In genomic region chr1:232385221-232385620, GRCh38 we compare ENCODE assay signal across 14 cellular contexts.
DNase-seq lines count a peak whose midpoint lies in the region; ATAC-seq and TF ChIP-seq lines count a peak whose summit lies in the region.
"Had no signal": no experiment of that assay in that cellular context is flagged by ENCODE, and none has a peak within 500 bp of the region (broad histone marks: within the 10 kb centered on the region; RNA-seq: fewer than 3 reads in every experiment).

No MANE protein-coding gene starts in this region.

- H3K4me3 Mint-ChIP-seq in activated naive CD4-positive, alpha-beta T cell treated with anti-CD3 and anti-CD28 coated beads for 36 hours, result no peak overlapping the region
- H3K4me3 Mint-ChIP-seq: activated naive CD4-positive, alpha-beta T cell treated with anti-CD3 and anti-CD28 coated beads, Interleukin-2, amount 50 U/mL, for 24 hours; effector memory CD8-positive, alpha-beta T cell; IgD-negative memory B cell had no signal

- no peaks in the 10 kb centered on the region for H3K36me3 ChIP-seq in ascending aorta

- H3K4me1 Mint-ChIP-seq in activated naive CD4-positive, alpha-beta T cell treated with anti-CD3 and anti-CD28 coated beads for 36 hours (ENCODE audit: low read depth), result no peaks in the 10 kb centered on the region
- H3K4me1 Mint-ChIP-seq: activated naive CD4-positive, alpha-beta T cell treated with anti-CD3 and anti-CD28 coated beads, Interleukin-2, amount 50 U/mL, for 24 hours; IgD-negative memory B cell had no signal

- ATAC-seq in GM18907 (IDR thresholded peaks at IDR 0.05; ENCODE audit: unreplicated experiment), result no peak
- ATAC-seq: effector memory CD8-positive, alpha-beta T cell had no signal

- intact Hi-C loops in dorsolateral prefrontal cortex (cut with DNase I), result no loop called here
- intact Hi-C loops in activated naive CD4-positive, alpha-beta T cell treated with anti-CD3 and anti-CD28 coated beads for 36 hours (cut with micrococcal nuclease), result no loop called here
- intact Hi-C loops in ascending aorta (cut with DNase I), result no loop called here

- DNase-seq in AG10803 (ENCODE audit: low read depth), result peak; percentile 34
- DNase-seq in NCI-H226, result peak; percentile 84
- DNase-seq in dorsolateral prefrontal cortex, result peak in 7 of 10 donors; percentile 40 to 80 (median 64)
- peak; percentile 13 for DNase-seq in middle frontal gyrus (ENCODE audit: extremely low spot score, low spot score)
- no peak for DNase-seq in activated naive CD4-positive, alpha-beta T cell treated with anti-CD3 and anti-CD28 coated beads for 36 hours
- no peak for DNase-seq in ascending aorta (ENCODE audit: low spot score in 2 of 2)
- DNase-seq in pons (ENCODE audit: low spot score), result no peak
- DNase-seq: activated CD8-positive, alpha-beta memory T cell treated with anti-CD3 and anti-CD28 coated beads for 24 hours; effector memory CD8-positive, alpha-beta T cell; NCI-H2107 had no signal

- H3K27ac ChIP-seq in dorsolateral prefrontal cortex (peak overlapping the region in 1 of 59 donors; percentile 10), ascending aorta (no peak overlapping the region)
- H3K27ac ChIP-seq: C4-2B had no signal

- H3K36me3 Mint-ChIP-seq in activated naive CD4-positive, alpha-beta T cell treated with anti-CD3 and anti-CD28 coated beads for 36 hours (ENCODE audit: low read depth), result no peaks in the 10 kb centered on the region
- H3K36me3 Mint-ChIP-seq: activated naive CD4-positive, alpha-beta T cell treated with anti-CD3 and anti-CD28 coated beads, Interleukin-2, amount 50 U/mL, for 24 hours; IgD-negative memory B cell had no signal

- no peaks in the 10 kb centered on the region for H3K9me3 ChIP-seq in ascending aorta

- no peaks in the 10 kb centered on the region for H3K9me3 Mint-ChIP-seq in activated naive CD4-positive, alpha-beta T cell treated with anti-CD3 and anti-CD28 coated beads for 36 hours
- H3K9me3 Mint-ChIP-seq: activated naive CD4-positive, alpha-beta T cell treated with anti-CD3 and anti-CD28 coated beads, Interleukin-2, amount 50 U/mL, for 24 hours; effector memory CD8-positive, alpha-beta T cell had no signal

- H3K4me1 ChIP-seq in ascending aorta, result no peaks in the 10 kb centered on the region

- CTCF ChIA-PET in activated naive CD4-positive, alpha-beta T cell treated with anti-CD3 and anti-CD28 coated beads for 36 hours (lab: Charles Lee), result no interaction called here

- no peak overlapping the region for H3K27ac Mint-ChIP-seq in activated naive CD4-positive, alpha-beta T cell treated with anti-CD3 and anti-CD28 coated beads for 36 hours
- H3K27ac Mint-ChIP-seq: activated naive CD4-positive, alpha-beta T cell treated with anti-CD3 and anti-CD28 coated beads, Interleukin-2, amount 50 U/mL, for 24 hours; effector memory CD8-positive, alpha-beta T cell had no signal

- peaks cover 0 to 4% (median 0%) of the 10 kb centered on the region in 45 donors for H3K27me3 ChIP-seq in dorsolateral prefrontal cortex
- no peaks in the 10 kb centered on the region for H3K27me3 ChIP-seq in ascending aorta

- H3K4me3 ChIP-seq in AG10803 (ENCODE audit: low read length) (no peak overlapping the region), dorsolateral prefrontal cortex (no peak overlapping the region), ascending aorta (no peak overlapping the region)

- TF ChIP-seq CTCF in AG10803 (conservative IDR thresholded peaks at IDR 0.05; ENCODE audit: low read length) (no peak), dorsolateral prefrontal cortex (IDR thresholded peaks at IDR 0.05 in 54 of 56, conservative IDR thresholded peaks at IDR 0.05 in 2 of 56; ENCODE audit: low read depth in 1 of 56, partially characterized antibody in 56 of 56) (no peak), ascending aorta (IDR thresholded peaks at IDR 0.05) (no peak)

- H3K27me3 Mint-ChIP-seq in activated naive CD4-positive, alpha-beta T cell treated with anti-CD3 and anti-CD28 coated beads for 36 hours (ENCODE audit: low read depth), result no peaks in the 10 kb centered on the region
- H3K27me3 Mint-ChIP-seq: activated naive CD4-positive, alpha-beta T cell treated with anti-CD3 and anti-CD28 coated beads, Interleukin-2, amount 50 U/mL, for 24 hours; IgD-negative memory B cell had no signal

Comparison
In these comparisons a context has a peak if more than half of its experiments do, and no peak if none do; other contexts are left out.
1. DNase-seq: peak in AG10803 (single experiment), NCI-H226 (single experiment), dorsolateral prefrontal cortex (7 of 10) and middle frontal gyrus (single experiment); none in activated naive CD4-positive, alpha-beta T cell treated with anti-CD3 and anti-CD28 coated beads for 36 hours (single experiment), ascending aorta (0 of 2) and pons (single experiment).